ENCODE assay signal across 8 cellular contexts in the genomic region with DNA sequence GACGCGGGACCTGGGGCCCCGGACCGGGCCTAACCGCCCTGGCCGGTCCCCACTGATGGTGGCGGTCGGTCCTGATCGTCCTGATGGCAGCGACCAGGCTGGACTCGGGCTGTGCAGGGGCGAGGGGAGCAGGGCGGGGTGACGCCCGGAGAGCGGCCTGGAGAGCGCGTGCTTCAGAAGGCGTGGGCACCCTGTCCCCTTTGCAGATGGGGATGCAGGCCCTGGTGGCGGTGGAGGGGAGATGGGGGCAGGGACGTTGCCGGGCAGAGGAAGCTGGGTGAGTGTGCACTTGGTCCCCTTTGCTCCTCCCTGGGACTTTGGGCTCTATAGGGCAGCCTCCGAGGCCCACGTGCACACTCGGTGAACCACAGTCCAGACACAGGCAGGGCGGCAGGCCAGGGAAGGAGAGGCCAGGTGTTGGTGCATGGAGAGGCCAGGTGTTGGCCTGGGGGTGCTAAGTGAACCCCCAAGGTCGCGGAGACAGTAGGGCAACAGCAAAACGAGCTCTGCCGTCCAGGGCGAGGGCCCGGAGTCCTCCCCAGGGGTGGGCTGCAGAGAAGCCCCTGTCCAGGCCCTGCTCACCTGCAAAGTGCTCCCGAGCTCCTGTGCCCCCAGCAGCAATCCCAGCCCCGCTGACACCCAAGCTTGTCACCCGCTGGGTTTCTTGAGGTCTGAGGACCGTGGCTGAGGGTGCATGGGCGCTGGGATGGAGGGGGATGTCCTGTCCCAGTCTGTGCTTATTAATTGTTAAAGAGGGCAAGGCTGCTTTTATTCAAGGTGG. TPM values are rescaled to one million over a fixed set of nuclear protein-coding genes. Genes with fewer than 3 reads are reported as not detected.
A peak's percentile ranks its signal among the peaks of the same experiment; 100 is the strongest.
DNase-seq lines count a peak whose midpoint lies in the region; ATAC-seq and TF ChIP-seq lines count a peak whose summit lies in the region.

No MANE protein-coding gene starts in this region.

- ATAC-seq in GM21786 (IDR thresholded peaks at IDR 0.05; ENCODE audit: unreplicated experiment), result peak; percentile 9
- ATAC-seq in GM18868 (IDR thresholded peaks at IDR 0.05; ENCODE audit: unreplicated experiment), result no peak

- POLR2A ChIA-PET in BJ (lab: Charles Lee), result no interaction called here

- H3K36me3 ChIP-seq in BJ (ENCODE audit: control insufficient read depth, insufficient read depth, low read length), result no peaks in the 10 kb centered on the region
- H3K36me3 ChIP-seq in iPS DF 6.9 (ENCODE audit: control insufficient read depth, insufficient read depth, low read length), result no peaks in the 10 kb centered on the region
- no peaks in the 10 kb centered on the region for H3K36me3 ChIP-seq in smooth muscle cell (ENCODE audit: low read depth)

- no peaks in the 10 kb centered on the region for H3K9me3 ChIP-seq in iPS DF 6.9 (ENCODE audit: control insufficient read depth, insufficient read depth, low read length)
- H3K9me3 ChIP-seq in smooth muscle cell (replicated peaks; ENCODE audit: low read depth), result no peaks in the 10 kb centered on the region

- H3K4me1 Mint-ChIP-seq in activated naive CD8-positive, alpha-beta T cell (ENCODE audit: low read depth), result peaks cover 22% of the 10 kb centered on the region

- H3K4me2 ChIP-seq in smooth muscle cell, result peak overlapping the region; percentile 77

- peak overlapping the region; percentile 97 for H3K27ac Mint-ChIP-seq in activated naive CD8-positive, alpha-beta T cell

- H4K20me1 ChIP-seq in smooth muscle cell (ENCODE audit: low read depth), result no peaks in the 10 kb centered on the region

- H3K27me3 ChIP-seq in BJ (ENCODE audit: control insufficient read depth, insufficient read depth, low read length) (no peaks in the 10 kb centered on the region), iPS DF 6.9 (ENCODE audit: control insufficient read depth, insufficient read depth, low read length) (no peaks in the 10 kb centered on the region), smooth muscle cell (ENCODE audit: low read depth) (no peaks in the 10 kb centered on the region)

- H3K79me2 ChIP-seq in smooth muscle cell (ENCODE audit: low read depth), result no peaks in the 10 kb centered on the region

- no peaks in the 10 kb centered on the region for H3K9me3 Mint-ChIP-seq in activated naive CD8-positive, alpha-beta T cell (ENCODE audit: low read depth)

- no peaks in the 10 kb centered on the region for H3F3A ChIP-seq in smooth muscle cell (ENCODE audit: low read depth)

- CTCF ChIA-PET in BJ (lab: Yijun Ruan, JAX), result interaction anchor here (0.5 to 1.2 kb wide), 2 partner anchors 26 to 85 kb away, joined by 3 to 6 read pairs; no protein-coding TSS in a partner anchor

- H2AFZ ChIP-seq in smooth muscle cell (ENCODE audit: low read depth), result peak overlapping the region; percentile 70

- peak overlapping the region; percentile 90 for H3K4me3 Mint-ChIP-seq in activated naive CD8-positive, alpha-beta T cell

- TF ChIP-seq CTCF in BJ (IDR thresholded peaks at IDR 0.05; ENCODE audit: insufficient read depth, low read depth, low read length) (no peak), smooth muscle cell (IDR thresholded peaks at IDR 0.05; ENCODE audit: borderline replicate concordance, insufficient read depth, poor library complexity, severe bottlenecking) (no peak)

- peak overlapping the region; percentile 87 for H3K9ac ChIP-seq in smooth muscle cell (ENCODE audit: low read depth)

- H3K27ac ChIP-seq in iPS DF 6.9 (ENCODE audit: low read length) (no peak overlapping the region), smooth muscle cell (ENCODE audit: low read depth) (peak overlapping the region; percentile 62)

- H3K27me3 Mint-ChIP-seq in activated naive CD8-positive, alpha-beta T cell, result no peaks in the 10 kb centered on the region

- DNase-seq in BJ (ENCODE audit: low read depth) (no peak), NOMO-1 (lab: John Stamatoyannopoulos, UW; ENCODE audit: unreplicated experiment in 2 of 2) (peak; percentile 72 to 73), iPS DF 6.9 (ENCODE audit: low read depth, low spot score) (no peak), smooth muscle cell (lab: John Stamatoyannopoulos, UW; ENCODE audit: unreplicated experiment) (no peak), NCI-H526 treated with DMSO at 0.1 percent for 48 hours (lab: John Stamatoyannopoulos, UW) (no peak)

- H3K4me3 ChIP-seq in BJ (ENCODE audit: low read depth, low read length), result peak overlapping the region; percentile 64
- H3K4me3 ChIP-seq in iPS DF 6.9 (ENCODE audit: low read length), result peak overlapping the region; percentile 5; the same call in 1 of the 2 replicates
- H3K4me3 ChIP-seq in smooth muscle cell, result peak overlapping the region; percentile 90

- H3K36me3 Mint-ChIP-seq in activated naive CD8-positive, alpha-beta T cell, result peaks cover 15% of the 10 kb centered on the region

- WGBS in iPS DF 6.9 (ENCODE audit: insufficient coverage, insufficient read length), result no CpG with 5 or more reads among the region's 37 CpGs
- 79% methylated on average over 37 of the region's 37 CpGs for WGBS in smooth muscle cell (ENCODE audit: low lambda C conversion rate)

- H3K4me1 ChIP-seq in iPS DF 6.9 (ENCODE audit: control insufficient read depth, insufficient read depth, low read length) (peaks cover 5% of the 10 kb centered on the region; the same call in 1 of the 2 replicates), smooth muscle cell (ENCODE audit: low read depth) (peaks cover 7% of the 10 kb centered on the region)

RNA-seq across cellular contexts. Expression of a gene that starts 42.3 kb away (rescaled TPM):
- polyA plus RNA-seq in BJ (2011; rRNA removed) (22.8 and 32.5 TPM in 2 replicates), smooth muscle cell (6.2 and 7.0 TPM in 2 replicates)
- 20.8 and 22.9 TPM in 2 replicates for polyA minus RNA-seq in BJ (2011; rRNA and poly(A)+ RNA removed)
- total RNA-seq in smooth muscle cell, result 4.5 and 5.6 TPM in 2 replicates

Comparison
In these comparisons a context has a peak if more than half of its experiments do, and no peak if none do; other contexts are left out.
1. DNase-seq: peak in NOMO-1 (2 of 2); none in BJ (single experiment), iPS DF 6.9 (single experiment), smooth muscle cell (single experiment) and NCI-H526 treated with DMSO at 0.1 percent for 48 hours (single experiment).
2. H3K4me3 ChIP-seq: peak in every context shown above with its lines; median percentile 90 in smooth muscle cell; 64 in BJ; 5 in iPS DF 6.9.